8 cellular contexts compared by ENCODE assay signal in the genomic region with DNA sequence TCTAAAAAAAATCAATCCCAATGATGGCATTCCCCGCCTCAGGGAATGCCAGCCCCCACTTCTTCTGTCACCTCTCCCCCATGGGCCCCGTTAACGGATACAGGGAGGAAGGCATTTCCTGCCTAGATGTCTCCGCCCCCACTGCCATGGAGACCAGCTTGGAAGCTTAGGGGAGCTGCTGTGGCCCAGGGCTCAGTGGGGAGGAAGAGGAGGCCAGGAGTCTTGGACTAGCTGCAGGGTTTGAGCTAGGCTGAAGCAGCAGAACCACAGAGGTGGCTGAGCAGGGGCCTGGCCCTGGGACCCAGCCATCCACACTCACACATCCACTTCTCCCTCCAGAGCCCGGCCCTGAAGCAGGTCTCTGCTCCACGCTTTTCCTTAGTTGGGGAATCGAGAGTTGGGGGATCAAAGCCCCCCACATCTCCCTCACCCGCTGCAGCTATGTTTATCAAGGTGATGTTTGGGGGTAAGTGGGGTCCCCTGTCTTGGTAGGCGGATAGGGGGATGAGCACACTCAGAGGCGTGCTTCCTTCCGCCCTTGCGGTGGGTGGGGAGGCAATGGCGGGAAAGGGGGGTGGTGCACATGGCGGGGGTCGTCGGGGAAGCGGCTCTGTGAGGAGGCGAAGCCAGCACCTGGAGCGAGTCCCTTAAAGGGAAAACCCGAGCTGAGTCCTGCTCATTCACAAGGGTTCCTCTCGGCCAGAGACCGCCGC. TPM values are rescaled to one million over a fixed set of nuclear protein-coding genes. Genes with fewer than 3 reads are reported as not detected.
DNase-seq lines count a peak whose midpoint lies in the region; ATAC-seq lines count a peak whose summit lies in the region.

A gene with protein sequence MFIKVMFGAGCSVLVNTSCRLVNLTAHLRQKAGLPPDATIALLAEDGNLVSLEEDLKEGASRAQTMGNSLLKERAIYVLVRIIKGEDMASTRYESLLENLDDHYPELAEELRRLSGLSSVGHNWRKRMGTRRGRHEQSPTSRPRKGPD (plus strand): TSS at position 125 of the 713 bp plus-strand sequence. CDS start 317 bp downstream, at position 442.

- H3K27me3 Mint-ChIP-seq in activated naive CD4-positive, alpha-beta T cell treated with anti-CD3 and anti-CD28 coated beads, Interleukin-2, amount 10 ng/mL, durations not matched to agents 7 days and 5 days = peaks cover 10% of the 10 kb centered on the region
- no peaks in the 10 kb centered on the region for H3K27me3 Mint-ChIP-seq in memory B cell

- no peaks in the 10 kb centered on the region for H3K9me3 Mint-ChIP-seq in activated naive CD4-positive, alpha-beta T cell treated with anti-CD3 and anti-CD28 coated beads, Interleukin-2, amount 10 ng/mL, durations not matched to agents 7 days and 5 days
- no peaks in the 10 kb centered on the region for H3K9me3 Mint-ChIP-seq in memory B cell

- H3K4me1 Mint-ChIP-seq in activated naive CD4-positive, alpha-beta T cell treated with anti-CD3 and anti-CD28 coated beads, Interleukin-2, amount 10 ng/mL, durations not matched to agents 7 days and 5 days = peaks cover 47% of the 10 kb centered on the region
- H3K4me1 Mint-ChIP-seq in memory B cell = peaks cover 39% of the 10 kb centered on the region

- ATAC-seq in memory B cell (ENCODE audit: low read depth) = no peak
- no peak for ATAC-seq in left lobe of liver
- no peak for ATAC-seq in GM21515 (IDR thresholded peaks at IDR 0.05; ENCODE audit: unreplicated experiment)

- peak within 1 kb of the TSS; percentile 66 for H3K4me3 Mint-ChIP-seq in activated naive CD4-positive, alpha-beta T cell treated with anti-CD3 and anti-CD28 coated beads, Interleukin-2, amount 10 ng/mL, durations not matched to agents 7 days and 5 days
- H3K4me3 Mint-ChIP-seq in memory B cell = peak within 1 kb of the TSS; percentile 61

- peak; percentile 52 for DNase-seq in AG08396 (ENCODE audit: low spot score)
- peak; percentile 39 for DNase-seq in HCEC 1CT
- DNase-seq in activated naive CD4-positive, alpha-beta T cell treated with anti-CD3 and anti-CD28 coated beads, Interleukin-2, amount 10 ng/mL, durations not matched to agents 7 days and 5 days = peak; percentile 60
- DNase-seq in memory B cell (ENCODE audit: low spot score in 2 of 2) = no peak
- no peak for DNase-seq in D341Med (ENCODE audit: low spot score)
- DNase-seq in midbrain (lab: John Stamatoyannopoulos, UW) = no peak
- no peak for DNase-seq in left lobe of liver (ENCODE audit: low spot score)

- CTCF ChIA-PET in activated naive CD4-positive, alpha-beta T cell treated with anti-CD3 and anti-CD28 coated beads, Interleukin-2, amount 10 ng/mL, durations not matched to agents 7 days and 5 days (lab: Charles Lee) = interaction anchor here (2.5 kb wide), 1 partner anchor 135 kb away, joined by 8 read pairs; no protein-coding TSS in a partner anchor

- H3K27ac Mint-ChIP-seq in activated naive CD4-positive, alpha-beta T cell treated with anti-CD3 and anti-CD28 coated beads, Interleukin-2, amount 10 ng/mL, durations not matched to agents 7 days and 5 days = peak within 1 kb of the TSS; percentile 77
- H3K27ac Mint-ChIP-seq in memory B cell = peak within 1 kb of the TSS; percentile 41

- peaks cover 12% of the 10 kb centered on the region for H3K36me3 Mint-ChIP-seq in activated naive CD4-positive, alpha-beta T cell treated with anti-CD3 and anti-CD28 coated beads, Interleukin-2, amount 10 ng/mL, durations not matched to agents 7 days and 5 days
- H3K36me3 Mint-ChIP-seq in memory B cell = peaks cover 6% of the 10 kb centered on the region

RNA-seq across cellular contexts. Expression of the gene that starts here (rescaled TPM):
- not detected for total RNA-seq in left lobe of liver

Comparison
In these comparisons a context has a peak if more than half of its experiments do, and no peak if none do; other contexts are left out.
1. DNase-seq: peak in AG08396 (single experiment), HCEC 1CT (single experiment) and activated naive CD4-positive, alpha-beta T cell treated with anti-CD3 and anti-CD28 coated beads, Interleukin-2, amount 10 ng/mL, durations not matched to agents 7 days and 5 days (single experiment); none in memory B cell (0 of 2), D341Med (single experiment), midbrain (single experiment) and left lobe of liver (single experiment).